10 cellular contexts compared by ENCODE assay signal in the genomic region with DNA sequence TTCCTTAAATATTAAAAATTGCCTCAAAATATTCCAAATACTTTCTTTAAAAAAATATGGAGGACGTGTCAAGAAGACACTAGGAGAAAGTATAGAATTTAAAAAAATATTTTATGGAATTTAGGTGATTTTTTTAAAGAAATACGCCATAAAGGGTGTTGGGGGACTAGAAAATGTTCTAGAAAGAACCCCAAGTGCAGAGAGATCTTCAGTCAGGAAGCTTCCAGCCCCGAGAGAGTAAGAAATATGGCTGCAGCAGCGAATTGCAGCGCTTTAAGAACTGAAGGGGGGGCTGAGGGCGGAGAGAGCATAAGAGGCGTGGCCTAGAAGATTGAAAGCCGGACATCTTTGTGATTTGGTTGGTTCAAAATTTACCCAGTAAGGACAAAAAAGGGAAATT. TPM values are rescaled to one million over a fixed set of nuclear protein-coding genes. Genes with fewer than 3 reads are reported as not detected.
A peak's percentile ranks its signal among the peaks of the same experiment; 100 is the strongest.
DNase-seq lines count a peak whose midpoint lies in the region; ATAC-seq and TF ChIP-seq lines count a peak whose summit lies in the region.
"Had no signal": no experiment of that assay in that cellular context is flagged by ENCODE, and none has a peak within 500 bp of the region (broad histone marks: within the 10 kb centered on the region; RNA-seq: fewer than 3 reads in every experiment).

TSS of gene XIST (minus strand) at position 248 of the 400 bp plus-strand sequence.

- H3K9me3 ChIP-seq in CD4-positive, alpha-beta T cell (ENCODE audit: control insufficient read depth, low read length): no peaks in the 10 kb centered on the region
- no peaks in the 10 kb centered on the region for H3K9me3 ChIP-seq in naive thymus-derived CD4-positive, alpha-beta T cell (ENCODE audit: control insufficient read depth in 2 of 3, low read length in 3 of 3)

- H3K27ac ChIP-seq in CD4-positive, alpha-beta T cell (ENCODE audit: low read depth, low read length): peak within 1 kb of the TSS; percentile 35
- H3K27ac ChIP-seq in naive thymus-derived CD4-positive, alpha-beta T cell (ENCODE audit: low read depth, low read length): peak within 1 kb of the TSS; percentile 54
- H3K27ac ChIP-seq: parathyroid adenoma had no signal

- H3K4me1 ChIP-seq in naive thymus-derived CD4-positive, alpha-beta T cell (ENCODE audit: control insufficient read depth in 2 of 2, insufficient read depth in 2 of 2, low read length in 2 of 2): no peaks in the 10 kb centered on the region
- H3K4me1 ChIP-seq: parathyroid adenoma had no signal

- no peak for ATAC-seq in CD4-positive, alpha-beta T cell (ENCODE audit: poor library complexity)
- ATAC-seq in naive thymus-derived CD4-positive, alpha-beta T cell: no peak
- no peak for ATAC-seq in HG03280 (IDR thresholded peaks at IDR 0.05; ENCODE audit: unreplicated experiment)
- no peak for ATAC-seq in GM21423 (IDR thresholded peaks at IDR 0.05; ENCODE audit: unreplicated experiment)
- no peak for ATAC-seq in GM18858 (IDR thresholded peaks at IDR 0.05; ENCODE audit: unreplicated experiment)
- no peak for ATAC-seq in HG02642 (IDR thresholded peaks at IDR 0.05; ENCODE audit: poor library complexity, unreplicated experiment)

- peak in 3 of 10 experiments; percentile 60 to 71 (median 60) for DNase-seq in CD4-positive, alpha-beta T cell
- DNase-seq in HT-29 (ENCODE audit: low spot score) (peak; percentile 67), MCF 10A (ENCODE audit: unreplicated experiment) (peak; percentile 82)
- peak in 5 of 9 donors; percentile 74 to 85 (median 82) for DNase-seq in naive thymus-derived CD4-positive, alpha-beta T cell

- no peak for TF ChIP-seq CTCF in CD4-positive, alpha-beta T cell (IDR thresholded peaks at IDR 0.05)
- TF ChIP-seq CTCF in MCF 10A (IDR thresholded peaks at IDR 0.05; ENCODE audit: unreplicated experiment): no peak

- H3K27me3 ChIP-seq in CD4-positive, alpha-beta T cell (ENCODE audit: control insufficient read depth, insufficient read depth, low read length): no peaks in the 10 kb centered on the region
- no peaks in the 10 kb centered on the region for H3K27me3 ChIP-seq in naive thymus-derived CD4-positive, alpha-beta T cell (ENCODE audit: control insufficient read depth in 2 of 2, insufficient read depth in 2 of 2, low read length in 2 of 2)

- H3K9me3 Mint-ChIP-seq in CD4-positive, alpha-beta T cell: no peaks in the 10 kb centered on the region
- H3K9me3 Mint-ChIP-seq in MCF 10A (ENCODE audit: unreplicated experiment): no peaks in the 10 kb centered on the region
- peaks cover 0 to 1% (median 0%) of the 10 kb centered on the region in 11 donors for H3K9me3 Mint-ChIP-seq in naive thymus-derived CD4-positive, alpha-beta T cell
- H3K9me3 Mint-ChIP-seq: T-helper 1 cell treated with Interleukin-12 subunit alpha and Interleukin-12 subunit beta and Interleukin-4 antibody, amounts not matched to agents 30 μg/mL and 1 μg/mL, for 36 hours had no signal

- no peak within 1 kb of the TSS for H3K27ac Mint-ChIP-seq in CD4-positive, alpha-beta T cell
- H3K27ac Mint-ChIP-seq in MCF 10A (ENCODE audit: low read depth, unreplicated experiment): peak within 1 kb of the TSS; percentile 98
- peak within 1 kb of the TSS in 4 of 9 donors; percentile 94 to 97 (median 96) for H3K27ac Mint-ChIP-seq in naive thymus-derived CD4-positive, alpha-beta T cell
- H3K27ac Mint-ChIP-seq: T-helper 1 cell treated with Interleukin-12 subunit alpha and Interleukin-12 subunit beta and Interleukin-4 antibody, amounts not matched to agents 30 μg/mL and 1 μg/mL, for 36 hours had no signal

- no peaks in the 10 kb centered on the region for H3K27me3 Mint-ChIP-seq in CD4-positive, alpha-beta T cell
- H3K27me3 Mint-ChIP-seq in MCF 10A (ENCODE audit: insufficient read depth, unreplicated experiment): no peaks in the 10 kb centered on the region
- H3K27me3 Mint-ChIP-seq in naive thymus-derived CD4-positive, alpha-beta T cell: no peaks in the 10 kb centered on the region

- intact Hi-C loops in CD4-positive, alpha-beta T cell (cut with DNase I, micrococcal nuclease): loop anchor here in 1 of 2 experiments (10.0 kb wide), 1 partner anchor 1752 kb away; no protein-coding TSS in a partner anchor
- intact Hi-C loops in MCF 10A (cut with micrococcal nuclease): no loop called here
- intact Hi-C loops in naive thymus-derived CD4-positive, alpha-beta T cell (cut with micrococcal nuclease): no loop called here

- H3K4me3 ChIP-seq in naive thymus-derived CD4-positive, alpha-beta T cell (ENCODE audit: low read length): no peak within 1 kb of the TSS

- H3K36me3 Mint-ChIP-seq in CD4-positive, alpha-beta T cell (ENCODE audit: low read depth): no peaks in the 10 kb centered on the region
- H3K36me3 Mint-ChIP-seq in MCF 10A (ENCODE audit: insufficient read depth, unreplicated experiment): peaks cover 7% of the 10 kb centered on the region
- H3K36me3 Mint-ChIP-seq in naive thymus-derived CD4-positive, alpha-beta T cell: peaks cover 0 to 4% (median 0%) of the 10 kb centered on the region in 5 donors

- no peaks in the 10 kb centered on the region for H3K4me1 Mint-ChIP-seq in CD4-positive, alpha-beta T cell (ENCODE audit: low read depth)
- H3K4me1 Mint-ChIP-seq in MCF 10A (ENCODE audit: insufficient read depth, unreplicated experiment): peaks cover 12% of the 10 kb centered on the region
- H3K4me1 Mint-ChIP-seq in naive thymus-derived CD4-positive, alpha-beta T cell: peaks cover 0 to 24% (median 0%) of the 10 kb centered on the region in 7 donors

- POLR2A ChIA-PET in CD4-positive, alpha-beta T cell (lab: Charles Lee): no interaction called here
- POLR2A ChIA-PET in MCF 10A (lab: Yijun Ruan, JAX): interaction anchor here (0.6 to 2.2 kb wide), 3 partner anchors 91 to 163 kb away, joined by 3 to 4 read pairs (median 4); no protein-coding TSS in a partner anchor
- POLR2A ChIA-PET in naive thymus-derived CD4-positive, alpha-beta T cell (lab: Charles Lee): no interaction called here

- CTCF ChIA-PET in CD4-positive, alpha-beta T cell (lab: Charles Lee): no interaction called here
- CTCF ChIA-PET in MCF 10A (lab: Yijun Ruan, JAX): interaction anchor here (0.7 to 1.6 kb wide), 3 partner anchors 15 to 280 kb away, joined by 3 to 5 read pairs (median 4); no protein-coding TSS in a partner anchor
- CTCF ChIA-PET in naive thymus-derived CD4-positive, alpha-beta T cell (lab: Charles Lee): interaction anchor here (1.3 kb wide), 1 partner anchor 162 kb away, joined by 3 read pairs; no protein-coding TSS in a partner anchor

- no peaks in the 10 kb centered on the region for H3K36me3 ChIP-seq in naive thymus-derived CD4-positive, alpha-beta T cell (ENCODE audit: control insufficient read depth in 2 of 3, insufficient read depth in 3 of 3, low read length in 3 of 3)

- H3K4me3 Mint-ChIP-seq in CD4-positive, alpha-beta T cell: no peak within 1 kb of the TSS
- peak within 1 kb of the TSS; percentile 91 for H3K4me3 Mint-ChIP-seq in MCF 10A (ENCODE audit: unreplicated experiment)
- H3K4me3 Mint-ChIP-seq in naive thymus-derived CD4-positive, alpha-beta T cell: peak within 1 kb of the TSS in 5 of 10 donors; percentile 89 to 96 (median 92)
- H3K4me3 Mint-ChIP-seq: T-helper 1 cell treated with Interleukin-12 subunit alpha and Interleukin-12 subunit beta and Interleukin-4 antibody, amounts not matched to agents 30 μg/mL and 1 μg/mL, for 36 hours had no signal

- BruUV-seq in MCF 10A (replicated peaks; lab: Mats Ljungman, UMichigan): no TSS peak

RNA-seq across cellular contexts. Expression of gene XIST, which starts in this region (rescaled TPM):
- not detected for total RNA-seq in CD4-positive, alpha-beta T cell
- 44.9 and 45.2 TPM in 2 replicates for total RNA-seq in HT-29 (2014; rRNA removed; shearing (Covaris generic))
- total RNA-seq in MCF 10A (2022): 310 and 359 TPM in 2 replicates
- total RNA-seq in naive thymus-derived CD4-positive, alpha-beta T cell: under 1 TPM in 1 of 5 experiments, not detected in 4; 0.03 TPM
- 10 to 100 TPM in 1 of 2 donors, 1 to 10 TPM in 1; 9.0 to 12.3 TPM for polyA plus RNA-seq in naive thymus-derived CD4-positive, alpha-beta T cell
